Comparison of ENCODE assay signal across 35 cellular contexts in genomic region chr4:52670121-52670520, GRCh38.
"Had no signal": no experiment of that assay in that cellular context is flagged by ENCODE, and none has a peak within 500 bp of the region (broad histone marks: within the 10 kb centered on the region; RNA-seq: fewer than 3 reads in every experiment).

No MANE protein-coding gene starts in this region.

- H3K27ac Mint-ChIP-seq: activated B cell treated with CpG ODN at 0.5 μM for 24 hours; activated CD4-positive, alpha-beta memory T cell treated with anti-CD3 and anti-CD28 coated beads for 36 hours; activated CD4-positive, alpha-beta T cell treated with anti-CD3 and anti-CD28 coated beads, Interleukin-2, amount 10 ng/mL, durations not matched to agents 24 days and 14 days; activated CD8-positive, alpha-beta T cell treated with anti-CD3 and anti-CD28 coated beads for 36 hours; activated naive CD4-positive, alpha-beta T cell treated with anti-CD3 and anti-CD28 coated beads for 36 hours; activated naive CD4-positive, alpha-beta T cell treated with anti-CD3 and anti-CD28 coated beads, Interleukin-2, amount 50 U/mL, for 72 hours; activated naive CD8-positive, alpha-beta T cell treated with anti-CD3 and anti-CD28 coated beads for 36 hours; activated T-cell treated with anti-CD3 and anti-CD28 coated beads, Interleukin-2, amount 50 U/mL, for 72 hours; activated T-helper 1 cell treated with anti-CD3 and anti-CD28 coated beads, Interleukin-12 subunit alpha, Interleukin-12 subunit beta, Interleukin-2, Interleukin-4 antibody, amounts not matched to agents 30 ng/mL and 10 ng/mL and 1 ng/mL, durations not matched to agents 14 hours and 24 hours and 36 hours; activated T-helper 17 cell treated with anti-CD3 and anti-CD28 coated beads, Interleukin-2, amount 50 U/mL, for 72 hours; brain; T-helper 1 cell treated with Interleukin-12 subunit alpha and Interleukin-12 subunit beta and Interleukin-4 antibody, amounts not matched to agents 30 μg/mL and 1 μg/mL, for 36 hours; T-helper 2 cell treated with Interferon-gamma antibody and Interleukin-4, amounts not matched to agents 5 μg/mL and 100 μg/mL, for 36 hours had no signal

- H3K27ac ChIP-seq: adrenal gland, ascending aorta, VCaP had no signal

- H3K4me1 ChIP-seq: adrenal gland, ascending aorta had no signal

- H3K4me3 Mint-ChIP-seq: activated B cell treated with CpG ODN at 0.5 μM for 24 hours; activated CD4-positive, alpha-beta memory T cell treated with anti-CD3 and anti-CD28 coated beads for 36 hours; activated CD4-positive, alpha-beta T cell treated with anti-CD3 and anti-CD28 coated beads, Interleukin-2, amount 10 ng/mL, durations not matched to agents 24 days and 14 days; activated CD8-positive, alpha-beta T cell treated with anti-CD3 and anti-CD28 coated beads for 36 hours; activated naive CD4-positive, alpha-beta T cell treated with anti-CD3 and anti-CD28 coated beads for 36 hours; activated naive CD8-positive, alpha-beta T cell treated with anti-CD3 and anti-CD28 coated beads for 36 hours; activated T-cell treated with anti-CD3 and anti-CD28 coated beads, Interleukin-2, amount 50 U/mL, for 4 hours; activated T-cell treated with anti-CD3 and anti-CD28 coated beads, Interleukin-2, amount 50 U/mL, for 72 hours; activated T-helper 1 cell treated with anti-CD3 and anti-CD28 coated beads, Interleukin-12 subunit alpha, Interleukin-12 subunit beta, Interleukin-2, Interleukin-4 antibody, amounts not matched to agents 30 ng/mL and 10 ng/mL and 1 ng/mL, durations not matched to agents 14 hours and 24 hours and 36 hours; activated T-helper 17 cell treated with anti-CD3 and anti-CD28 coated beads, Interleukin-2, amount 50 U/mL, for 72 hours; brain; T-helper 1 cell treated with Interleukin-12 subunit alpha and Interleukin-12 subunit beta and Interleukin-4 antibody, amounts not matched to agents 30 μg/mL and 1 μg/mL, for 36 hours; T-helper 2 cell treated with Interferon-gamma antibody and Interleukin-4, amounts not matched to agents 5 μg/mL and 100 μg/mL, for 36 hours had no signal

- ATAC-seq: activated CD8-positive, alpha-beta T cell treated with anti-CD3 and anti-CD28 coated beads for 36 hours; activated naive CD4-positive, alpha-beta T cell treated with anti-CD3 and anti-CD28 coated beads, Interleukin-2, amount 50 U/mL, for 72 hours; activated T-cell treated with anti-CD3 and anti-CD28 coated beads, Interleukin-2, amount 50 U/mL, for 4 hours; activated T-cell treated with anti-CD3 and anti-CD28 coated beads, Interleukin-2, amount 50 U/mL, for 72 hours; activated T-helper 17 cell treated with anti-CD3 and anti-CD28 coated beads, Interleukin-2, amount 50 U/mL, for 72 hours had no signal

- H3K36me3 Mint-ChIP-seq: activated CD4-positive, alpha-beta memory T cell treated with anti-CD3 and anti-CD28 coated beads for 36 hours; activated naive CD4-positive, alpha-beta T cell treated with anti-CD3 and anti-CD28 coated beads, Interleukin-2, amount 50 U/mL, for 72 hours; activated naive CD8-positive, alpha-beta T cell treated with anti-CD3 and anti-CD28 coated beads for 36 hours; brain had no signal

- DNase-seq: activated B cell treated with CpG ODN at 0.5 μM for 24 hours; activated CD4-positive, alpha-beta memory T cell treated with anti-CD3 and anti-CD28 coated beads for 36 hours; activated CD4-positive, alpha-beta T cell treated with anti-CD3 and anti-CD28 coated beads for 4 hours; activated CD4-positive, alpha-beta T cell treated with anti-CD3 and anti-CD28 coated beads, Interleukin-2, amount 10 ng/mL, durations not matched to agents 24 days and 14 days; activated CD4-positive, alpha-beta T cell treated with anti-CD3 and anti-CD28 coated beads, Interleukin-2, amount 50 U/mL, for 1 hour; activated CD4-positive, alpha-beta T cell treated with anti-CD3 and anti-CD28 coated beads, Interleukin-2, amount 50 U/mL, for 4 hours; activated CD4-positive, CD25-positive, alpha-beta regulatory T cell treated with anti-CD3 and anti-CD28 coated beads, Interleukin-2, amount 50 U/mL, for 72 hours; activated CD8-positive, alpha-beta memory T cell treated with anti-CD3 and anti-CD28 coated beads, Interleukin-2, amount 50 U/mL, for 4 hours; activated CD8-positive, alpha-beta T cell treated with anti-CD3 and anti-CD28 coated beads for 36 hours; activated effector memory CD4-positive, alpha-beta T cell treated with anti-CD3 and anti-CD28 coated beads, Interleukin-2, amount 50 U/mL, for 16 hours; activated gamma-delta T cell treated with Interleukin-2 at 50 U/mL for 16 hours; activated naive CD4-positive, alpha-beta T cell; activated naive CD4-positive, alpha-beta T cell treated with anti-CD3 and anti-CD28 coated beads for 36 hours; activated naive CD4-positive, alpha-beta T cell treated with anti-CD3 and anti-CD28 coated beads, Interleukin-2, amount 50 U/mL, for 16 hours; activated naive CD8-positive, alpha-beta T cell treated with anti-CD3 and anti-CD28 coated beads for 36 hours; activated T-cell treated with anti-CD3 and anti-CD28 coated beads for 4 hours; activated T-cell treated with anti-CD3 and anti-CD28 coated beads, Interleukin-2, amount 50 U/mL, for 1 hour; activated T-cell treated with anti-CD3 and anti-CD28 coated beads, Interleukin-2, amount 50 U/mL, for 4 hours; activated T-cell treated with anti-CD3 and anti-CD28 coated beads, Interleukin-2, amount 50 U/mL, for 72 hours; adrenal gland; amygdala; anterior cingulate cortex; central memory CD4-positive, alpha-beta T cell; T-helper 1 cell; T-helper 2 cell; T-helper 9 cell had no signal

- FAIRE-seq: TTC549 had no signal

- H3K4me3 ChIP-seq: adrenal gland, ascending aorta had no signal

- H3K27me3 ChIP-seq: adrenal gland, ascending aorta had no signal

- H3K9me3 ChIP-seq: adrenal gland, ascending aorta had no signal

- H3K4me1 Mint-ChIP-seq: activated B cell treated with CpG ODN at 0.5 μM for 24 hours; activated CD4-positive, alpha-beta T cell treated with anti-CD3 and anti-CD28 coated beads, Interleukin-2, amount 10 ng/mL, durations not matched to agents 24 days and 14 days; activated naive CD8-positive, alpha-beta T cell treated with anti-CD3 and anti-CD28 coated beads for 36 hours had no signal

- H3K9me3 Mint-ChIP-seq: activated B cell treated with CpG ODN at 0.5 μM for 24 hours; activated CD4-positive, alpha-beta memory T cell treated with anti-CD3 and anti-CD28 coated beads for 36 hours; activated CD4-positive, alpha-beta T cell treated with anti-CD3 and anti-CD28 coated beads, Interleukin-2, amount 10 ng/mL, durations not matched to agents 24 days and 14 days; activated naive CD4-positive, alpha-beta T cell treated with anti-CD3 and anti-CD28 coated beads, Interleukin-2, amount 50 U/mL, for 72 hours; activated naive CD8-positive, alpha-beta T cell treated with anti-CD3 and anti-CD28 coated beads for 36 hours; activated T-cell treated with anti-CD3 and anti-CD28 coated beads, Interleukin-2, amount 50 U/mL, for 4 hours; activated T-cell treated with anti-CD3 and anti-CD28 coated beads, Interleukin-2, amount 50 U/mL, for 72 hours; activated T-helper 1 cell treated with anti-CD3 and anti-CD28 coated beads, Interleukin-12 subunit alpha, Interleukin-12 subunit beta, Interleukin-2, Interleukin-4 antibody, amounts not matched to agents 30 ng/mL and 10 ng/mL and 1 ng/mL, durations not matched to agents 14 hours and 24 hours and 36 hours; activated T-helper 17 cell treated with anti-CD3 and anti-CD28 coated beads, Interleukin-2, amount 50 U/mL, for 72 hours; T-helper 1 cell treated with Interleukin-12 subunit alpha and Interleukin-12 subunit beta and Interleukin-4 antibody, amounts not matched to agents 30 μg/mL and 1 μg/mL, for 36 hours; T-helper 2 cell treated with Interferon-gamma antibody and Interleukin-4, amounts not matched to agents 5 μg/mL and 100 μg/mL, for 36 hours had no signal

- H3K36me3 ChIP-seq: adrenal gland, ascending aorta had no signal

- H3K27me3 Mint-ChIP-seq: activated T-helper 17 cell treated with anti-CD3 and anti-CD28 coated beads, Interleukin-2, amount 50 U/mL, for 72 hours; brain had no signal
